Comparison of ENCODE assay signal across 4 cellular contexts in genomic region chr2:230825354-230825753, GRCh38.
TF ChIP-seq lines count a peak whose summit lies in the region.

No MANE protein-coding gene starts in this region.

TF ChIP-seq in HepG2, 621 proteins besides CTCF, POLR2A, EP300 and RAD21 (continues in another document):
- TF ChIP-seq PLRG1 (conservative IDR thresholded peaks at IDR 0.05) (no peak), TSC22D2 (CRISPR knock-in tag; IDR thresholded peaks at IDR 0.05; ENCODE audit: borderline replicate concordance) (no peak), MAFF (IDR thresholded peaks at IDR 0.05; ENCODE audit: low read depth, low read length) (peak; percentile 67), MAFK (conservative IDR thresholded peaks at IDR 0.05 in 1 of 2, IDR thresholded peaks at IDR 0.05 in 1 of 2; ENCODE audit: low read length in 2 of 2) (peak; percentile 76 to 77), ZBTB14 (CRISPR knock-in tag; IDR thresholded peaks at IDR 0.05) (no peak)

TF ChIP-seq in A549, 52 proteins besides CTCF, POLR2A, EP300 and RAD21:
- TF ChIP-seq PBX3 (IDR thresholded peaks at IDR 0.05) (no peak), MAFK (IDR thresholded peaks at IDR 0.05; ENCODE audit: partially characterized antibody) (peak; percentile 48), SMC3 (IDR thresholded peaks at IDR 0.05) (no peak), KDM5A (IDR thresholded peaks at IDR 0.05) (no peak), RFX5 (IDR thresholded peaks at IDR 0.05) (no peak)
TF ChIP-seq in A549: peak in this region for 1.

TF ChIP-seq in IMR-90, 13 proteins besides CTCF, POLR2A, EP300 and RAD21:
- TF ChIP-seq MAFK (IDR thresholded peaks at IDR 0.05; ENCODE audit: low read depth, low read length) (peak; percentile 22; the same call in 1 of the 2 replicates), MAZ (IDR thresholded peaks at IDR 0.05; ENCODE audit: borderline replicate concordance, low read depth, low read length) (no peak)

TF ChIP-seq in K562, 482 proteins besides CTCF, POLR2A, EP300 and RAD21:
- peak; percentile 57 for TF ChIP-seq ZNF316 (IDR thresholded peaks at IDR 0.05)
- TF ChIP-seq SP1 (CRISPR knock-in tag; IDR thresholded peaks at IDR 0.05), result no peak
- TF ChIP-seq ZNF589 (CRISPR knock-in tag; IDR thresholded peaks at IDR 0.05; ENCODE audit: low read depth), result no peak
- no peak for TF ChIP-seq EZH2 (IDR thresholded peaks at IDR 0.05; ENCODE audit: borderline replicate concordance, low read depth, low read length)
- no peak for TF ChIP-seq ZBTB8A (IDR thresholded peaks at IDR 0.05; ENCODE audit: partially characterized antibody)
- TF ChIP-seq C11orf30 (IDR thresholded peaks at IDR 0.05; ENCODE audit: low read depth), result peak; percentile 21; the same call in 1 of the 2 replicates
- no peak for TF ChIP-seq MED1 (CRISPR knock-in tag; IDR thresholded peaks at IDR 0.05; ENCODE audit: borderline replicate concordance)
TF ChIP-seq in K562: peak in this region for 2.
